In genomic region chr19:18299654-18300053, GRCh38 we compare ENCODE assay signal across 14 cellular contexts. TPM values are rescaled to one million over a fixed set of nuclear protein-coding genes. Genes with fewer than 3 reads are reported as not detected.
DNase-seq lines count a peak whose midpoint lies in the region; ATAC-seq and TF ChIP-seq lines count a peak whose summit lies in the region.
"Had no signal": no experiment of that assay in that cellular context is flagged by ENCODE, and none has a peak within 500 bp of the region (broad histone marks: within the 10 kb centered on the region; RNA-seq: fewer than 3 reads in every experiment).

No MANE protein-coding gene starts in this region.

- H3K9me3 ChIP-seq in T-helper 17 cell (ENCODE audit: control insufficient read depth, low read length, poor library complexity, severe bottlenecking) (no peaks in the 10 kb centered on the region), ascending aorta (no peaks in the 10 kb centered on the region), gastrocnemius medialis (no peaks in the 10 kb centered on the region)
- H3K9me3 ChIP-seq: BLaER1 had no signal

- no peak overlapping the region for H3K4me3 Mint-ChIP-seq in activated CD4-positive, alpha-beta T cell treated with anti-CD3 and anti-CD28 coated beads for 36 hours
- H3K4me3 Mint-ChIP-seq in activated CD4-positive, alpha-beta T cell treated with anti-CD3 and anti-CD28 coated beads, Interleukin-2, amount 10 ng/mL, durations not matched to agents 24 days and 14 days, result no peak overlapping the region
- H3K4me3 Mint-ChIP-seq in T-helper 17 cell, result no peak overlapping the region
- H3K4me3 Mint-ChIP-seq: GM23338 had no signal

- H3K4me3 ChIP-seq in ascending aorta, result no peak overlapping the region
- H3K4me3 ChIP-seq in gastrocnemius medialis, result no peak overlapping the region
- H3K4me3 ChIP-seq: BLaER1, GM23338 had no signal

- no peak for DNase-seq in activated CD4-positive, alpha-beta T cell treated with anti-CD3 and anti-CD28 coated beads for 36 hours
- DNase-seq in activated CD4-positive, alpha-beta T cell treated with anti-CD3 and anti-CD28 coated beads, Interleukin-2, amount 10 ng/mL, durations not matched to agents 24 days and 14 days, result no peak
- DNase-seq in T-helper 17 cell, result no peak
- DNase-seq in ascending aorta (ENCODE audit: low spot score in 2 of 2), result no peak
- DNase-seq in gastrocnemius medialis, result no peak
- no peak for DNase-seq in kidney glomerular epithelial cell (lab: John Stamatoyannopoulos, UW)
- DNase-seq in stimulated activated CD4-positive, alpha-beta T cell treated with anti-CD3 and anti-CD28 coated beads, Interleukin-2, amount 100 ng/mL, for 24 hours, result no peak
- no peak for DNase-seq in amniotic stem cell (lab: John Stamatoyannopoulos, UW)
- DNase-seq: 8988T; AML-193; CD4-positive, CD25-positive, alpha-beta regulatory T cell; DMS 273 treated with DMSO at 0.1 percent for 48 hours had no signal

- H3K27me3 Mint-ChIP-seq in activated CD4-positive, alpha-beta T cell treated with anti-CD3 and anti-CD28 coated beads for 36 hours, result no peaks in the 10 kb centered on the region
- H3K27me3 Mint-ChIP-seq in activated CD4-positive, alpha-beta T cell treated with anti-CD3 and anti-CD28 coated beads, Interleukin-2, amount 10 ng/mL, durations not matched to agents 24 days and 14 days, result no peaks in the 10 kb centered on the region
- no peaks in the 10 kb centered on the region for H3K27me3 Mint-ChIP-seq in T-helper 17 cell
- H3K27me3 Mint-ChIP-seq: CD4-positive, CD25-positive, alpha-beta regulatory T cell had no signal

- no peak for ATAC-seq in activated CD4-positive, alpha-beta T cell treated with anti-CD3 and anti-CD28 coated beads for 36 hours
- no peak for ATAC-seq in T-helper 17 cell
- ATAC-seq in gastrocnemius medialis, result no peak
- ATAC-seq: GM23338 had no signal

- in situ Hi-C loops in gastrocnemius medialis (cut with MboI; ENCODE audit: low sequenced_read_pairs in 4 of 4), result no loop called here

- H3K27ac Mint-ChIP-seq in activated CD4-positive, alpha-beta T cell treated with anti-CD3 and anti-CD28 coated beads for 36 hours, result peak overlapping the region; percentile 67
- H3K27ac Mint-ChIP-seq in activated CD4-positive, alpha-beta T cell treated with anti-CD3 and anti-CD28 coated beads, Interleukin-2, amount 10 ng/mL, durations not matched to agents 24 days and 14 days, result no peak overlapping the region
- H3K27ac Mint-ChIP-seq in T-helper 17 cell, result peak overlapping the region; percentile 99
- H3K27ac Mint-ChIP-seq: GM23338 had no signal

- H3K4me1 ChIP-seq in ascending aorta, result peaks cover 23 to 42% of the 10 kb centered on the region in 2 donors
- peaks cover 27 to 38% of the 10 kb centered on the region in 2 donors for H3K4me1 ChIP-seq in gastrocnemius medialis

- TF ChIP-seq POLR2A in gastrocnemius medialis (IDR thresholded peaks at IDR 0.05), result no peak

- H3K9me3 Mint-ChIP-seq in activated CD4-positive, alpha-beta T cell treated with anti-CD3 and anti-CD28 coated beads for 36 hours (ENCODE audit: low read depth), result no peaks in the 10 kb centered on the region
- peaks cover 15% of the 10 kb centered on the region for H3K9me3 Mint-ChIP-seq in activated CD4-positive, alpha-beta T cell treated with anti-CD3 and anti-CD28 coated beads, Interleukin-2, amount 10 ng/mL, durations not matched to agents 24 days and 14 days
- H3K9me3 Mint-ChIP-seq: CD4-positive, CD25-positive, alpha-beta regulatory T cell; GM23338 had no signal

- no peaks in the 10 kb centered on the region for H3K27me3 ChIP-seq in ascending aorta
- H3K27me3 ChIP-seq in gastrocnemius medialis, result no peaks in the 10 kb centered on the region
- H3K27me3 ChIP-seq: BLaER1 had no signal

- H3K36me3 Mint-ChIP-seq in activated CD4-positive, alpha-beta T cell treated with anti-CD3 and anti-CD28 coated beads for 36 hours (ENCODE audit: low read depth), result peaks cover 9% of the 10 kb centered on the region
- H3K36me3 Mint-ChIP-seq in activated CD4-positive, alpha-beta T cell treated with anti-CD3 and anti-CD28 coated beads, Interleukin-2, amount 10 ng/mL, durations not matched to agents 24 days and 14 days (ENCODE audit: low read depth), result peaks cover 37% of the 10 kb centered on the region
- H3K36me3 Mint-ChIP-seq in T-helper 17 cell (ENCODE audit: low read depth), result peaks cover 4% of the 10 kb centered on the region
- H3K36me3 Mint-ChIP-seq: CD4-positive, CD25-positive, alpha-beta regulatory T cell had no signal

- peaks cover 53% of the 10 kb centered on the region for H3K4me1 Mint-ChIP-seq in activated CD4-positive, alpha-beta T cell treated with anti-CD3 and anti-CD28 coated beads for 36 hours
- peaks cover 56% of the 10 kb centered on the region for H3K4me1 Mint-ChIP-seq in activated CD4-positive, alpha-beta T cell treated with anti-CD3 and anti-CD28 coated beads, Interleukin-2, amount 10 ng/mL, durations not matched to agents 24 days and 14 days
- peaks cover 20% of the 10 kb centered on the region for H3K4me1 Mint-ChIP-seq in T-helper 17 cell

- H3K27ac ChIP-seq in ascending aorta (peak overlapping the region; percentile 98 to 100), gastrocnemius medialis (peak overlapping the region; percentile 88 to 99 (median 94))
- H3K27ac ChIP-seq: BLaER1 had no signal

- H3K36me3 ChIP-seq in ascending aorta (no peaks in the 10 kb centered on the region), gastrocnemius medialis (no peaks in the 10 kb centered on the region)
- H3K36me3 ChIP-seq: BLaER1 had no signal

- POLR2A ChIA-PET in activated CD4-positive, alpha-beta T cell treated with anti-CD3 and anti-CD28 coated beads for 36 hours (lab: Charles Lee), result interaction anchor here (10.5 kb wide), 1 partner anchor 20 kb away, joined by 284 read pairs; the partner anchor contains the start of genes IQCN and JUND

- TF ChIP-seq CTCF in ascending aorta (IDR thresholded peaks at IDR 0.05), result no peak
- no peak for TF ChIP-seq CTCF in gastrocnemius medialis (IDR thresholded peaks at IDR 0.05 in 4 of 5, conservative IDR thresholded peaks at IDR 0.05 in 1 of 5)

- intact Hi-C loops in activated CD4-positive, alpha-beta T cell treated with anti-CD3 and anti-CD28 coated beads for 36 hours (cut with DNase I, micrococcal nuclease), result no loop called here
- intact Hi-C loops in activated CD4-positive, alpha-beta T cell treated with anti-CD3 and anti-CD28 coated beads, Interleukin-2, amount 10 ng/mL, durations not matched to agents 24 days and 14 days (cut with micrococcal nuclease), result loop anchor here (10.0 kb wide), 1 partner anchor 295 kb away; the partner anchor contains the start of gene ARRDC2
- intact Hi-C loops in ascending aorta (cut with DNase I), result no loop called here
- intact Hi-C loops in gastrocnemius medialis (cut with DNase I; ENCODE audit: low total_unique reads), result no loop called here

- CTCF ChIA-PET in activated CD4-positive, alpha-beta T cell treated with anti-CD3 and anti-CD28 coated beads for 36 hours (lab: Charles Lee), result interaction anchor here (0.6 to 1.1 kb wide), 3 partner anchors 20 to 48 kb away, joined by 3 to 5 read pairs (median 3); no protein-coding TSS in a partner anchor

RNA-seq across cellular contexts. Expression of gene JUND, which starts 18.2 kb away (rescaled TPM):
- total RNA-seq in activated CD4-positive, alpha-beta T cell treated with anti-CD3 and anti-CD28 coated beads for 36 hours, result 100 to 1,000 TPM; 254 to 311 TPM
- 382 and 413 TPM in 2 replicates for total RNA-seq in activated CD4-positive, alpha-beta T cell treated with anti-CD3 and anti-CD28 coated beads, Interleukin-2, amount 10 ng/mL, durations not matched to agents 24 days and 14 days
- total RNA-seq in T-helper 17 cell (1,000 to 10,000 TPM; 1,212 to 1,401 TPM), ascending aorta (3,570 TPM), gastrocnemius medialis (100 to 1,000 TPM in 3 of 4 donors, 10 to 100 TPM in 1; 67.2 to 258 (median 221) TPM)

RNA-seq across cellular contexts. Expression of gene LSM4, which starts 23.2 kb away (rescaled TPM):
- total RNA-seq in activated CD4-positive, alpha-beta T cell treated with anti-CD3 and anti-CD28 coated beads for 36 hours, result 100 to 1,000 TPM; 269 to 370 TPM
- 217 and 225 TPM in 2 replicates for total RNA-seq in activated CD4-positive, alpha-beta T cell treated with anti-CD3 and anti-CD28 coated beads, Interleukin-2, amount 10 ng/mL, durations not matched to agents 24 days and 14 days
- total RNA-seq in T-helper 17 cell, result 10 to 100 TPM; 43.3 to 46.6 TPM
- 62.5 TPM for total RNA-seq in ascending aorta
- 100 to 1,000 TPM; 122 to 294 (median 193) TPM for total RNA-seq in gastrocnemius medialis

RNA-seq across cellular contexts. Expression of gene IQCN, which starts 25.4 kb away (rescaled TPM):
- under 1 TPM; 0.40 to 0.43 TPM for total RNA-seq in activated CD4-positive, alpha-beta T cell treated with anti-CD3 and anti-CD28 coated beads for 36 hours
- total RNA-seq in activated CD4-positive, alpha-beta T cell treated with anti-CD3 and anti-CD28 coated beads, Interleukin-2, amount 10 ng/mL, durations not matched to agents 24 days and 14 days, result 2.3 and 3.0 TPM in 2 replicates
- 10 to 100 TPM; 16.5 to 21.9 TPM for total RNA-seq in T-helper 17 cell
- 51.2 TPM for total RNA-seq in ascending aorta
- under 1 TPM; 0.20 to 0.61 (median 0.39) TPM for total RNA-seq in gastrocnemius medialis

RNA-seq across cellular contexts. Expression of gene PGPEP1, which starts 40.7 kb away (rescaled TPM):
- total RNA-seq in activated CD4-positive, alpha-beta T cell treated with anti-CD3 and anti-CD28 coated beads for 36 hours, result 10 to 100 TPM; 20.0 to 20.9 TPM
- 14.6 and 18.5 TPM in 2 replicates for total RNA-seq in activated CD4-positive, alpha-beta T cell treated with anti-CD3 and anti-CD28 coated beads, Interleukin-2, amount 10 ng/mL, durations not matched to agents 24 days and 14 days
- total RNA-seq in T-helper 17 cell (10 to 100 TPM; 22.0 to 28.3 TPM), ascending aorta (14.8 TPM), gastrocnemius medialis (10 to 100 TPM; 11.7 to 42.3 (median 23.6) TPM)
